ENCODE assay signal across 25 cellular contexts in genomic region chr17:69762766-69763165, GRCh38.
A peak's percentile ranks its signal among the peaks of the same experiment; 100 is the strongest.
DNase-seq lines count a peak whose midpoint lies in the region; ATAC-seq, FAIRE-seq and TF ChIP-seq lines count a peak whose summit lies in the region.
"Had no signal": no experiment of that assay in that cellular context is flagged by ENCODE, and none has a peak within 500 bp of the region (broad histone marks: within the 10 kb centered on the region; RNA-seq: fewer than 3 reads in every experiment).

No MANE protein-coding gene starts in this region.

- POLR2A ChIA-PET in activated CD4-positive, alpha-beta memory T cell treated with anti-CD3 and anti-CD28 coated beads for 36 hours (lab: Charles Lee): no interaction called here

- H3K36me3 ChIP-seq in ACC112 (ENCODE audit: insufficient read depth, low read length) (no peaks in the 10 kb centered on the region), astrocyte (ENCODE audit: insufficient read depth, low read length) (no peaks in the 10 kb centered on the region)
- H3K36me3 ChIP-seq: HAP-1, lower lobe of right lung, pancreas, Peyer's patch, right atrium auricular region, upper lobe of left lung had no signal

- no peak overlapping the region for H2AFZ ChIP-seq in ACC112 (ENCODE audit: low read length, unreplicated experiment)
- no peak overlapping the region for H2AFZ ChIP-seq in astrocyte (ENCODE audit: low read depth, low read length)

- peak overlapping the region; percentile 53; the same call in 1 of the 2 replicates for H3K4me3 Mint-ChIP-seq in HFFc6
- no peak overlapping the region for H3K4me3 Mint-ChIP-seq in astrocyte (ENCODE audit: unreplicated experiment)
- no peak overlapping the region for H3K4me3 Mint-ChIP-seq in activated CD4-positive, alpha-beta memory T cell treated with anti-CD3 and anti-CD28 coated beads for 36 hours
- no peak overlapping the region for H3K4me3 Mint-ChIP-seq in glutamatergic neuron (ENCODE audit: unreplicated experiment)
- H3K4me3 Mint-ChIP-seq: activated CD4-positive, alpha-beta memory T cell treated with anti-CD3 and anti-CD28 coated beads, Interleukin-2, amount 10 ng/mL, durations not matched to agents 7 days and 5 days; activated naive CD8-positive, alpha-beta T cell; B cell; CD8-positive, alpha-beta T cell; central memory CD8-positive, alpha-beta T cell; T-cell had no signal

- no peak for FAIRE-seq in astrocyte (lab: Jason Lieb, UNC)
- FAIRE-seq: pancreas had no signal

- TF ChIP-seq CTCF in HFFc6 (IDR thresholded peaks at IDR 0.05) (no peak), astrocyte (IDR thresholded peaks at IDR 0.05; ENCODE audit: insufficient read depth, low read depth, low read length) (no peak), glutamatergic neuron (IDR thresholded peaks at IDR 0.05; ENCODE audit: partially characterized antibody, unreplicated experiment) (no peak)

- H3K79me2 ChIP-seq in ACC112 (ENCODE audit: control insufficient read depth, insufficient read depth, low read length, unreplicated experiment): no peaks in the 10 kb centered on the region
- no peaks in the 10 kb centered on the region for H3K79me2 ChIP-seq in astrocyte (ENCODE audit: insufficient read depth, low read length)

- no peaks in the 10 kb centered on the region for H3K27me3 Mint-ChIP-seq in HFFc6 (ENCODE audit: insufficient read depth)
- no peaks in the 10 kb centered on the region for H3K27me3 Mint-ChIP-seq in astrocyte (ENCODE audit: low read depth, unreplicated experiment)
- no peaks in the 10 kb centered on the region for H3K27me3 Mint-ChIP-seq in activated CD4-positive, alpha-beta memory T cell treated with anti-CD3 and anti-CD28 coated beads for 36 hours
- H3K27me3 Mint-ChIP-seq in glutamatergic neuron (ENCODE audit: unreplicated experiment): no peaks in the 10 kb centered on the region
- H3K27me3 Mint-ChIP-seq: activated CD4-positive, alpha-beta memory T cell treated with anti-CD3 and anti-CD28 coated beads, Interleukin-2, amount 10 ng/mL, durations not matched to agents 7 days and 5 days; activated naive CD8-positive, alpha-beta T cell; B cell; central memory CD8-positive, alpha-beta T cell had no signal

- H3K27ac ChIP-seq in ACC112 (ENCODE audit: low read depth, low read length) (peak overlapping the region; percentile 94), astrocyte (ENCODE audit: low read depth, low read length) (peak overlapping the region; percentile 79)
- H3K27ac ChIP-seq: lower lobe of right lung, Peyer's patch, right atrium auricular region, upper lobe of left lung had no signal

- intact Hi-C loops in activated CD4-positive, alpha-beta memory T cell treated with anti-CD3 and anti-CD28 coated beads for 36 hours (cut with micrococcal nuclease): no loop called here

- no peak overlapping the region for H3K4me3 ChIP-seq in ACC112 (ENCODE audit: low read depth, low read length)
- no peak overlapping the region for H3K4me3 ChIP-seq in astrocyte (ENCODE audit: insufficient read depth, low read depth, low read length)
- H3K4me3 ChIP-seq: HAP-1, lower lobe of right lung, pancreas, Peyer's patch, right atrium auricular region, upper lobe of left lung had no signal

- peaks cover 63% of the 10 kb centered on the region for H3K4me1 Mint-ChIP-seq in HFFc6 (ENCODE audit: low read depth)
- peaks cover 32% of the 10 kb centered on the region for H3K4me1 Mint-ChIP-seq in astrocyte (ENCODE audit: low read depth, unreplicated experiment)
- H3K4me1 Mint-ChIP-seq in activated CD4-positive, alpha-beta memory T cell treated with anti-CD3 and anti-CD28 coated beads for 36 hours (ENCODE audit: low read depth): no peaks in the 10 kb centered on the region
- H3K4me1 Mint-ChIP-seq in glutamatergic neuron (ENCODE audit: low read depth, unreplicated experiment): no peaks in the 10 kb centered on the region
- H3K4me1 Mint-ChIP-seq: activated CD4-positive, alpha-beta memory T cell treated with anti-CD3 and anti-CD28 coated beads, Interleukin-2, amount 10 ng/mL, durations not matched to agents 7 days and 5 days; B cell; central memory CD8-positive, alpha-beta T cell; T-cell had no signal

- H3K9ac ChIP-seq in astrocyte (ENCODE audit: low read length): peak overlapping the region; percentile 45

- H3K4me2 ChIP-seq in astrocyte (ENCODE audit: low read length): peak overlapping the region; percentile 74

- no peak for ATAC-seq in HG02970 (IDR thresholded peaks at IDR 0.05; ENCODE audit: low FRiP score, unreplicated experiment)
- ATAC-seq: activated CD4-positive, CD25-positive, alpha-beta regulatory T cell treated with anti-CD3 and anti-CD28 coated beads, Interleukin-2, amount 50 U/mL, for 24 hours; CD8-positive, alpha-beta T cell; T-cell had no signal

- no peaks in the 10 kb centered on the region for H3K27me3 ChIP-seq in ACC112 (ENCODE audit: insufficient read depth, low read length)
- no peaks in the 10 kb centered on the region for H3K27me3 ChIP-seq in astrocyte (ENCODE audit: insufficient read depth, low read length)
- H3K27me3 ChIP-seq: pancreas, Peyer's patch, right atrium auricular region, upper lobe of left lung had no signal

- H4K20me1 ChIP-seq in astrocyte (ENCODE audit: insufficient read depth, low read length): no peaks in the 10 kb centered on the region

- H3K9me3 ChIP-seq in astrocyte (ENCODE audit: insufficient read depth, low read depth, low read length): no peaks in the 10 kb centered on the region
- H3K9me3 ChIP-seq: HAP-1, lower lobe of right lung, pancreas, Peyer's patch, right atrium auricular region, upper lobe of left lung had no signal

- DNase-seq in HFFc6 (no peak), astrocyte (ENCODE audit: low read depth) (no peak), iris pigment epithelial cell (ENCODE audit: low read depth) (peak; percentile 60), glutamatergic neuron (no peak)
- no peak for DNase-seq in activated T-cell treated with anti-CD3 and anti-CD28 coated beads, Interleukin-2, amount 50 U/mL, for 1 hour
- no peak for DNase-seq in activated CD4-positive, alpha-beta memory T cell treated with anti-CD3 and anti-CD28 coated beads for 36 hours
- DNase-seq: activated CD4-positive, alpha-beta memory T cell treated with anti-CD3 and anti-CD28 coated beads, Interleukin-2, amount 10 ng/mL, durations not matched to agents 7 days and 5 days; CD8-positive, alpha-beta T cell; head of caudate nucleus; lower lobe of right lung; NCI-H510A; pancreas; Peyer's patch; SIG-M5; stimulated activated CD4-positive, alpha-beta T cell treated with anti-CD3 and anti-CD28 coated beads, Interleukin-2, amount 100 ng/mL, for 48 hours; T-cell; upper lobe of left lung had no signal

- peak overlapping the region; percentile 85 for H3K27ac Mint-ChIP-seq in HFFc6
- H3K27ac Mint-ChIP-seq in astrocyte (ENCODE audit: unreplicated experiment): peak overlapping the region; percentile 67
- no peak overlapping the region for H3K27ac Mint-ChIP-seq in activated CD4-positive, alpha-beta memory T cell treated with anti-CD3 and anti-CD28 coated beads for 36 hours
- no peak overlapping the region for H3K27ac Mint-ChIP-seq in glutamatergic neuron (ENCODE audit: unreplicated experiment)
- H3K27ac Mint-ChIP-seq: activated CD4-positive, alpha-beta memory T cell treated with anti-CD3 and anti-CD28 coated beads, Interleukin-2, amount 10 ng/mL, durations not matched to agents 7 days and 5 days; activated naive CD8-positive, alpha-beta T cell; B cell; CD8-positive, alpha-beta T cell; T-cell had no signal

- H3K9me3 Mint-ChIP-seq in HFFc6 (no peaks in the 10 kb centered on the region), astrocyte (ENCODE audit: unreplicated experiment) (no peaks in the 10 kb centered on the region), glutamatergic neuron (ENCODE audit: unreplicated experiment) (no peaks in the 10 kb centered on the region)
- no peaks in the 10 kb centered on the region for H3K9me3 Mint-ChIP-seq in activated CD4-positive, alpha-beta memory T cell treated with anti-CD3 and anti-CD28 coated beads for 36 hours
- H3K9me3 Mint-ChIP-seq: CD8-positive, alpha-beta T cell had no signal

- H3K4me1 ChIP-seq in ACC112 (ENCODE audit: control insufficient read depth, insufficient read depth, low read length, unreplicated experiment) (peaks cover 50% of the 10 kb centered on the region), astrocyte (ENCODE audit: insufficient read depth, low read length) (peaks cover 14% of the 10 kb centered on the region)
- H3K4me1 ChIP-seq: HAP-1, pancreas, Peyer's patch, right atrium auricular region had no signal

- CTCF ChIA-PET in activated CD4-positive, alpha-beta memory T cell treated with anti-CD3 and anti-CD28 coated beads for 36 hours (lab: Charles Lee): no interaction called here

- H3K36me3 Mint-ChIP-seq in HFFc6 (ENCODE audit: low read depth): no peaks in the 10 kb centered on the region
- H3K36me3 Mint-ChIP-seq in astrocyte (ENCODE audit: low read depth, unreplicated experiment): no peaks in the 10 kb centered on the region
- H3K36me3 Mint-ChIP-seq in activated CD4-positive, alpha-beta memory T cell treated with anti-CD3 and anti-CD28 coated beads for 36 hours: no peaks in the 10 kb centered on the region
- no peaks in the 10 kb centered on the region for H3K36me3 Mint-ChIP-seq in glutamatergic neuron (ENCODE audit: unreplicated experiment)
- H3K36me3 Mint-ChIP-seq: activated naive CD8-positive, alpha-beta T cell; CD8-positive, alpha-beta T cell; T-cell had no signal

Comparison
In these comparisons a context has a peak if more than half of its experiments do, and no peak if none do; other contexts are left out.
1. H3K27ac Mint-ChIP-seq: peak in HFFc6 (single experiment) and astrocyte (single experiment); none in activated CD4-positive, alpha-beta memory T cell treated with anti-CD3 and anti-CD28 coated beads for 36 hours (single experiment) and glutamatergic neuron (single experiment).